ENCODE assay signal across 12 cellular contexts in the genomic region with DNA sequence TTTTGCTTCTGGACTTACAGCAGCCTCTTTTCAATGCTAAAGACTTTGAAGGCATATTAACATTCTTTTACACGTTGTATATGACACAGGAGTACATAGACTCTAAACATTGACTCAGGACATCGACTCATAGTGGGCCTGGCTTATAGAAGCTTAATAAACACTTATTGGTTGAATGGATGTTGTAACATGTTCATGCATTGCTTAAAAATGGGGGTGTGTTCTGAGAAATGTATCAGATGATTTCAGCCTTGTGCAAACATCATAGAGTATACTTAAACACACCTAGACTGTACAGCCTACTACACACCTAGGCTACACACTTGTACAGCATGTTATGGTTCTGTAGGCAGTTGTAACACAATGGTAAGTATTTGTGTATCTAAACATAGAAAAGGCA. TPM values are rescaled to one million over a fixed set of nuclear protein-coding genes. Genes with fewer than 3 reads are reported as not detected.
A peak's percentile ranks its signal among the peaks of the same experiment; 100 is the strongest.
DNase-seq lines count a peak whose midpoint lies in the region; ATAC-seq, FAIRE-seq and TF ChIP-seq lines count a peak whose summit lies in the region.
"Had no signal": no experiment of that assay in that cellular context is flagged by ENCODE, and none has a peak within 500 bp of the region (broad histone marks: within the 10 kb centered on the region; RNA-seq: fewer than 3 reads in every experiment).

No MANE protein-coding gene starts in this region.

- TF ChIP-seq POLR2A in K562 (conservative IDR thresholded peaks at IDR 0.05), result no peak

- WGBS in K562 (ENCODE audit: insufficient coverage, low coverage, missing lambda C conversion rate), result 47% methylated on average over 2 of the region's 2 CpGs

- H3K27ac Mint-ChIP-seq in activated T-helper 1 cell treated with anti-CD3 and anti-CD28 coated beads, Interleukin-12 subunit alpha, Interleukin-12 subunit beta, Interleukin-2, Interleukin-4 antibody, amounts not matched to agents 30 ng/mL and 10 ng/mL and 1 ng/mL, durations not matched to agents 14 hours and 24 hours and 36 hours, result no peak overlapping the region
- H3K27ac Mint-ChIP-seq: CD4-positive, alpha-beta memory T cell had no signal

- no peaks in the 10 kb centered on the region for H3K9me3 Mint-ChIP-seq in activated T-helper 1 cell treated with anti-CD3 and anti-CD28 coated beads, Interleukin-12 subunit alpha, Interleukin-12 subunit beta, Interleukin-2, Interleukin-4 antibody, amounts not matched to agents 30 ng/mL and 10 ng/mL and 1 ng/mL, durations not matched to agents 14 hours and 24 hours and 36 hours
- H3K9me3 Mint-ChIP-seq: CD4-positive, alpha-beta memory T cell had no signal

- intact Hi-C loops in K562 (cut with micrococcal nuclease), result no loop called here
- intact Hi-C loops in activated T-helper 1 cell treated with anti-CD3 and anti-CD28 coated beads, Interleukin-12 subunit alpha, Interleukin-12 subunit beta, Interleukin-2, Interleukin-4 antibody, amounts not matched to agents 30 ng/mL and 10 ng/mL and 1 ng/mL, durations not matched to agents 14 hours and 24 hours and 36 hours (cut with micrococcal nuclease), result no loop called here

- CTCF ChIA-PET in K562 (lab: Yijun Ruan, JAX; ENCODE audit: low intra/inter-chr PET ratio), result no interaction called here

- TF ChIP-seq CTCF in K562 (IDR thresholded peaks at IDR 0.05 in 2 of 3, conservative IDR thresholded peaks at IDR 0.05 in 1 of 3; ENCODE audit: insufficient read depth in 2 of 3, low read depth in 1 of 3, low read length in 3 of 3), result no peak

- H3K4me2 ChIP-seq in K562 (ENCODE audit: insufficient read depth, low read length), result no peak overlapping the region

- in situ Hi-C loops in K562 (cut with MboI), result no loop called here

- no peak overlapping the region for H3K9ac ChIP-seq in K562 (ENCODE audit: insufficient read depth in 1 of 2, low read depth in 2 of 2, low read length in 2 of 2)

- no peak for TF ChIP-seq RAD21 in K562 (CRISPR knock-in tag; conservative IDR thresholded peaks at IDR 0.05 in 1 of 2, IDR thresholded peaks at IDR 0.05 in 1 of 2)

- H3K79me2 ChIP-seq in K562 (ENCODE audit: control insufficient read depth, insufficient read depth, low read length), result peaks cover 69% of the 10 kb centered on the region

- peaks cover 46% of the 10 kb centered on the region; the same call in 2 of the 3 replicates for H3K36me3 ChIP-seq in K562 (ENCODE audit: control insufficient read depth, insufficient read depth, low read length)

- H3K36me3 Mint-ChIP-seq in activated T-helper 1 cell treated with anti-CD3 and anti-CD28 coated beads, Interleukin-12 subunit alpha, Interleukin-12 subunit beta, Interleukin-2, Interleukin-4 antibody, amounts not matched to agents 30 ng/mL and 10 ng/mL and 1 ng/mL, durations not matched to agents 14 hours and 24 hours and 36 hours (ENCODE audit: low read depth), result peaks cover 21% of the 10 kb centered on the region

- no peaks in the 10 kb centered on the region for H3K9me3 ChIP-seq in K562 (replicated peaks; ENCODE audit: control insufficient read depth, insufficient read depth, low read depth, low read length)

- ATAC-seq in K562, result peak; percentile 51
- ATAC-seq in GM21529 (IDR thresholded peaks at IDR 0.05; ENCODE audit: unreplicated experiment), result no peak
- no peak for ATAC-seq in HG03108 (IDR thresholded peaks at IDR 0.05; ENCODE audit: unreplicated experiment)

- peak; percentile 54 for DNase-seq in AG08395 (ENCODE audit: low spot score)
- DNase-seq in HPDE6-E6E7 (ENCODE audit: extremely low spot score), result peak; percentile 53
- no peak for DNase-seq in K562 (ENCODE audit: extremely low read depth in 1 of 4, low spot score in 3 of 4)
- peak; percentile 25 for DNase-seq in kidney glomerular epithelial cell (lab: John Stamatoyannopoulos, UW)
- DNase-seq in activated T-helper 1 cell treated with anti-CD3 and anti-CD28 coated beads, Interleukin-12 subunit alpha, Interleukin-12 subunit beta, Interleukin-2, Interleukin-4 antibody, amounts not matched to agents 30 ng/mL and 10 ng/mL and 1 ng/mL, durations not matched to agents 14 hours and 24 hours and 36 hours (ENCODE audit: low spot score), result no peak
- no peak for DNase-seq in NCI-H2029 treated with DMSO at 0.1 percent for 48 hours (lab: John Stamatoyannopoulos, UW)
- DNase-seq: CD4-positive, alpha-beta memory T cell; NCI-H1092 treated with DMSO at 0.1 percent for 48 hours; NCI-H82; T-helper 1 cell had no signal

- H3K27me3 Mint-ChIP-seq in activated T-helper 1 cell treated with anti-CD3 and anti-CD28 coated beads, Interleukin-12 subunit alpha, Interleukin-12 subunit beta, Interleukin-2, Interleukin-4 antibody, amounts not matched to agents 30 ng/mL and 10 ng/mL and 1 ng/mL, durations not matched to agents 14 hours and 24 hours and 36 hours (ENCODE audit: insufficient read depth), result no peaks in the 10 kb centered on the region
- H3K27me3 Mint-ChIP-seq: CD4-positive, alpha-beta memory T cell had no signal

- POLR2A ChIA-PET in K562 (lab: Yijun Ruan, JAX), result interaction anchor here (0.6 to 1.6 kb wide), 2 partner anchors 10 to 16 kb away, joined by 3 to 8 read pairs; no protein-coding TSS in a partner anchor

- no peak for TF ChIP-seq EP300 in K562 (IDR thresholded peaks at IDR 0.05; ENCODE audit: low read length)

- H3K27me3 ChIP-seq in K562 (ENCODE audit: control insufficient read depth in 2 of 2, insufficient read depth in 2 of 2, low read length in 2 of 2), result no peaks in the 10 kb centered on the region

- no peak overlapping the region for H3K4me3 Mint-ChIP-seq in activated T-helper 1 cell treated with anti-CD3 and anti-CD28 coated beads, Interleukin-12 subunit alpha, Interleukin-12 subunit beta, Interleukin-2, Interleukin-4 antibody, amounts not matched to agents 30 ng/mL and 10 ng/mL and 1 ng/mL, durations not matched to agents 14 hours and 24 hours and 36 hours
- H3K4me3 Mint-ChIP-seq: CD4-positive, alpha-beta memory T cell had no signal

- no peak overlapping the region for H2AFZ ChIP-seq in K562 (ENCODE audit: low read depth, low read length)

- no peak for FAIRE-seq in K562 (lab: Jason Lieb, UNC)

- H4K20me1 ChIP-seq in K562 (replicated peaks; ENCODE audit: control insufficient read depth, insufficient read depth, low read length), result 0 out of 2 replicates have a peak, but pooled peaks cover 5% of the 10 kb centered on the region

- H3K9me1 ChIP-seq in K562 (ENCODE audit: control insufficient read depth, insufficient read depth, low read length), result no peaks in the 10 kb centered on the region

- H3K4me1 Mint-ChIP-seq in activated T-helper 1 cell treated with anti-CD3 and anti-CD28 coated beads, Interleukin-12 subunit alpha, Interleukin-12 subunit beta, Interleukin-2, Interleukin-4 antibody, amounts not matched to agents 30 ng/mL and 10 ng/mL and 1 ng/mL, durations not matched to agents 14 hours and 24 hours and 36 hours (ENCODE audit: low read depth), result peaks cover 6% of the 10 kb centered on the region

- no TSS peak for BruUV-seq in K562 (replicated peaks; lab: Mats Ljungman, UMichigan)

- peaks cover 5 to 11% of the 10 kb centered on the region in 2 experiments; a peak in 3 of 5 replicates for H3K4me1 ChIP-seq in K562 (replicated peaks in 1 of 2; ENCODE audit: control insufficient read depth in 2 of 2, insufficient read depth in 2 of 2, low read length in 2 of 2)

- H3K27ac ChIP-seq in K562 (ENCODE audit: extremely low read depth, low read depth, low read length), result no peak overlapping the region

- H3K4me3 ChIP-seq in K562, result no peak overlapping the region

TF ChIP-seq in K562, 482 proteins besides CTCF, POLR2A, EP300 and RAD21:
- no peak for TF ChIP-seq ZNF717 (CRISPR knock-in tag; IDR thresholded peaks at IDR 0.05)
- TF ChIP-seq CEBPB (tag; IDR thresholded peaks at IDR 0.05), result peak; percentile 29; the same call in 1 of the 2 replicates
TF ChIP-seq in K562: peak in this region for 1.

RNA-seq across cellular contexts. Expression of gene TTC17, which starts 17.9 kb away (rescaled TPM):
- 231 and 661 TPM in 2 replicates for total RNA-seq in K562 (2011; cell fraction: chromatin; rRNA removed; ENCODE audit: low replicate concordance)
- total RNA-seq in K562 (2011; cell fraction: nucleolus; rRNA removed), result 108 and 153 TPM in 2 replicates
- total RNA-seq in K562 (2011; cell fraction: nucleoplasm; rRNA removed), result 241 and 304 TPM in 2 replicates
- total RNA-seq in K562 (2014; rRNA removed), result 41.3 and 42.6 TPM in 2 replicates
- 71.2 and 76.4 TPM in 2 replicates for total RNA-seq in K562 (2014; rRNA removed; fragmentation: Illumina TruSeq; extraction: Trizol)
- 64.8 and 69.6 TPM in 2 replicates for total RNA-seq in K562 (2015; rRNA removed; fragmentation: Illumina TruSeq; extraction: Trizol)
- 41.3 and 41.4 TPM in 2 replicates for total RNA-seq in K562 (2021)
- 99.1 and 124 TPM in 2 replicates for polyA plus RNA-seq in K562 (2011; rRNA removed)
- polyA plus RNA-seq in K562 (2011; cell fraction: cytosol; rRNA removed), result 35.8 and 57.9 TPM in 2 replicates
- polyA plus RNA-seq in K562 (2011; cell fraction: nucleus; rRNA removed), result 328 and 363 TPM in 2 replicates
- polyA plus RNA-seq in K562 (2012), result 26.0 and 57.7 TPM in 2 replicates
- polyA plus RNA-seq in K562 (2014; fragmentation: Illumina TruSeq; extraction: Trizol), result 46.8 and 58.0 TPM in 2 replicates
- 10 to 100 TPM; 19.7 to 29.5 TPM for polyA plus RNA-seq in K562 (2014; fragmentation: Nextera tagmentation; extraction: Ambion mirVana)
- 48.3 and 53.3 TPM in 2 replicates for polyA plus RNA-seq in K562 (2014; rRNA removed)
- polyA minus RNA-seq in K562 (2011; rRNA and poly(A)+ RNA removed), result 183 and 234 TPM in 2 replicates
- polyA minus RNA-seq in K562 (2011; cell fraction: cytosol; rRNA and poly(A)+ RNA removed), result 25.2 and 32.9 TPM in 2 replicates
- 165 and 260 TPM in 2 replicates for polyA minus RNA-seq in K562 (2011; cell fraction: nucleus; rRNA and poly(A)+ RNA removed)
- total RNA-seq in activated T-helper 1 cell treated with anti-CD3 and anti-CD28 coated beads, Interleukin-12 subunit alpha, Interleukin-12 subunit beta, Interleukin-2, Interleukin-4 antibody, amounts not matched to agents 30 ng/mL and 10 ng/mL and 1 ng/mL, durations not matched to agents 14 hours and 24 hours and 36 hours, result 74.4 and 74.7 TPM in 2 replicates

Comparison
In these comparisons a context has a peak if more than half of its experiments do, and no peak if none do; other contexts are left out.
1. DNase-seq: peak in AG08395 (single experiment), HPDE6-E6E7 (single experiment) and kidney glomerular epithelial cell (single experiment); none in K562 (0 of 4), activated T-helper 1 cell treated with anti-CD3 and anti-CD28 coated beads, Interleukin-12 subunit alpha, Interleukin-12 subunit beta, Interleukin-2, Interleukin-4 antibody, amounts not matched to agents 30 ng/mL and 10 ng/mL and 1 ng/mL, durations not matched to agents 14 hours and 24 hours and 36 hours (single experiment) and NCI-H2029 treated with DMSO at 0.1 percent for 48 hours (single experiment).